Comparison of ENCODE assay signal across 8 cellular contexts in genomic region chr13:50529154-50529882, GRCh38.
DNase-seq lines count a peak whose midpoint lies in the region; ATAC-seq and TF ChIP-seq lines count a peak whose summit lies in the region.

No MANE protein-coding gene starts in this region.

- peak overlapping the region in 1 of 2 donors; percentile 31 for H3K4me3 ChIP-seq in right atrium auricular region
- peak overlapping the region; percentile 29 for H3K4me3 ChIP-seq in rectal smooth muscle tissue (ENCODE audit: low read length)

- peak in 1 of 2 donors; percentile 23 for TF ChIP-seq CTCF in right atrium auricular region (IDR thresholded peaks at IDR 0.05)
- no peak for TF ChIP-seq CTCF in GM10248 (IDR thresholded peaks at IDR 0.05; ENCODE audit: control extremely low read depth, extremely low read depth, low read depth, missing control alignments)

- ATAC-seq in activated CD4-positive, CD25-positive, alpha-beta regulatory T cell treated with anti-CD3 and anti-CD28 coated beads, Interleukin-2, amount 50 U/mL, for 24 hours: peak; percentile 73 to 79
- no peak for ATAC-seq in HG03521 (IDR thresholded peaks at IDR 0.05; ENCODE audit: unreplicated experiment)

- CTCF ChIA-PET in GM10248 (lab: Yijun Ruan, JAX): interaction anchor here (0.6 kb wide), 1 partner anchor 38 kb away, joined by 3 read pairs; no protein-coding TSS in a partner anchor

- DNase-seq in activated CD4-positive, CD25-positive, alpha-beta regulatory T cell (lab: John Stamatoyannopoulos, UW): no peak
- DNase-seq in NCI-H226: peak; percentile 85
- DNase-seq in amygdala (lab: John Stamatoyannopoulos, UW): peak in 48 of 56 donors; percentile 10 to 77 (median 52)
- peak; percentile 86 for DNase-seq in right atrium auricular region (ENCODE audit: low spot score)
- no peak for DNase-seq in GM10248 (ENCODE audit: extremely low spot score)

- H3K9me3 ChIP-seq in right atrium auricular region: peaks cover 0 to 3% of the 10 kb centered on the region in 2 donors

- no peak overlapping the region for H3K9ac ChIP-seq in rectal smooth muscle tissue (ENCODE audit: low read length)

- H3K36me3 ChIP-seq in right atrium auricular region (no peaks in the 10 kb centered on the region), rectal smooth muscle tissue (ENCODE audit: control insufficient read depth, insufficient read depth, low read length) (no peaks in the 10 kb centered on the region)

- H3K4me1 ChIP-seq in right atrium auricular region: peaks cover 0 to 38% of the 10 kb centered on the region in 2 donors
- H3K4me1 ChIP-seq in rectal smooth muscle tissue (ENCODE audit: control insufficient read depth, insufficient read depth, low read length): peaks cover 13% of the 10 kb centered on the region

- H3K27ac ChIP-seq in right atrium auricular region (peak overlapping the region; percentile 58 to 59), rectal smooth muscle tissue (ENCODE audit: low read depth, low read length) (peak overlapping the region; percentile 34)

- H3K27me3 ChIP-seq in right atrium auricular region: no peaks in the 10 kb centered on the region
- no peaks in the 10 kb centered on the region for H3K27me3 ChIP-seq in rectal smooth muscle tissue (ENCODE audit: control insufficient read depth, insufficient read depth, low read length)

- POLR2A ChIA-PET in GM10248 (lab: Yijun Ruan, JAX): no interaction called here

Comparison
In these comparisons a context has a peak if more than half of its experiments do, and no peak if none do; other contexts are left out.
1. DNase-seq: peak in NCI-H226 (single experiment), amygdala (48 of 56) and right atrium auricular region (single experiment); none in activated CD4-positive, CD25-positive, alpha-beta regulatory T cell (0 of 4) and GM10248 (single experiment).